In the genomic region with DNA sequence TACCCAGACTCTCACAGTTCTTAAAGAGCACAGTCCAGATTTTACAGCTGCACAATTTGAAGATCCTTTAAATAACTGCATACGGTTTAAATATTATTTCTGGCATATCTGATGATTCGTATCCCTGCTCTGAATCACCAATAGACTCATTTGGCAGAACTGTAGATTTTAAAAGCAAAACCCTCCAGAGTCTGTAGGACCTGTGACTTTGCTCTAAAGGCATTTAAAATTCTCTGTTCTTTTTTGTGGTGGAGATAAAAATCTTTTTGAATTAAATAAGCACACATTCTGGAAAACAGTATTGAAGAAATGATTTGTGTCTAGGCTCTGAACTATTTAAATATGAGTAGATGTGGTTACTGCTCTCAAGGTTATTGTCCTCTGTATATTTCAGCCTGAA, we compare ENCODE assay signal across 17 cellular contexts.
DNase-seq lines count a peak whose midpoint lies in the region; TF ChIP-seq lines count a peak whose summit lies in the region.
"Had no signal": no experiment of that assay in that cellular context is flagged by ENCODE, and none has a peak within 500 bp of the region (broad histone marks: within the 10 kb centered on the region; RNA-seq: fewer than 3 reads in every experiment).

No MANE protein-coding gene starts in this region.

- DNase-seq in GM03348 (ENCODE audit: low spot score) (peak; percentile 66), SK-N-MC (ENCODE audit: low read depth, low spot score) (no peak), fibroblast of the conjunctiva (ENCODE audit: low read depth) (peak; percentile 62), smooth muscle cell (lab: John Stamatoyannopoulos, UW; ENCODE audit: unreplicated experiment) (no peak), GM19238 (ENCODE audit: insufficient read length, low spot score) (no peak), dermis blood vessel endothelial cell (no peak)
- no peak for DNase-seq in activated T-cell treated with anti-CD3 and anti-CD28 coated beads, Interleukin-2, amount 50 U/mL, for 24 hours
- DNase-seq: activated CD4-positive, CD25-positive, alpha-beta regulatory T cell; anterior cingulate cortex; CD8-positive, alpha-beta T cell; mammary epithelial cell; NCI-H1694 treated with DMSO at 0.1 percent for 48 hours; nephron progenitor cell; SHP77; T-helper 17 cell; tibial artery had no signal

- H3K27me3 ChIP-seq in smooth muscle cell (ENCODE audit: low read depth): no peaks in the 10 kb centered on the region
- H3K27me3 ChIP-seq: tibial artery had no signal

- H3K36me3 ChIP-seq in SK-N-MC (ENCODE audit: insufficient read depth, low read length) (no peaks in the 10 kb centered on the region), smooth muscle cell (ENCODE audit: low read depth) (no peaks in the 10 kb centered on the region)
- H3K36me3 ChIP-seq: tibial artery had no signal

- peak overlapping the region; percentile 52 for H3K4me2 ChIP-seq in smooth muscle cell

- H3K9me3 ChIP-seq in SK-N-MC (ENCODE audit: low read depth, low read length): no peaks in the 10 kb centered on the region
- no peaks in the 10 kb centered on the region for H3K9me3 ChIP-seq in smooth muscle cell (replicated peaks; ENCODE audit: low read depth)
- H3K9me3 ChIP-seq: tibial artery had no signal

- peak overlapping the region; percentile 4 for H3K9ac ChIP-seq in SK-N-MC (ENCODE audit: insufficient read length)
- H3K9ac ChIP-seq in smooth muscle cell (ENCODE audit: low read depth): no peak overlapping the region

- no peak overlapping the region for H3K4me3 ChIP-seq in SK-N-MC
- no peak overlapping the region for H3K4me3 ChIP-seq in smooth muscle cell
- H3K4me3 ChIP-seq: tibial artery had no signal

- no peaks in the 10 kb centered on the region for H4K20me1 ChIP-seq in smooth muscle cell (ENCODE audit: low read depth)

- H3K4me1 Mint-ChIP-seq in activated T-cell treated with anti-CD3 and anti-CD28 coated beads, Interleukin-2, amount 50 U/mL, for 24 hours (ENCODE audit: low read depth): no peaks in the 10 kb centered on the region
- H3K4me1 Mint-ChIP-seq: T-helper 17 cell had no signal

- H3K9me3 Mint-ChIP-seq in activated T-cell treated with anti-CD3 and anti-CD28 coated beads, Interleukin-2, amount 50 U/mL, for 24 hours: peaks cover 5% of the 10 kb centered on the region
- H3K9me3 Mint-ChIP-seq: nephron progenitor cell; stimulated activated memory B cell treated with anti-CD40 and anti-IgM and Interleukin-4, amounts not matched to agents 10 μg/mL and 1 μg/mL and 100 μg/mL, for 72 hours had no signal

- H3K4me3 Mint-ChIP-seq in activated T-cell treated with anti-CD3 and anti-CD28 coated beads, Interleukin-2, amount 50 U/mL, for 24 hours: no peak overlapping the region
- H3K4me3 Mint-ChIP-seq: CD8-positive, alpha-beta T cell; nephron progenitor cell; stimulated activated memory B cell treated with anti-CD40 and anti-IgM and Interleukin-4, amounts not matched to agents 10 μg/mL and 1 μg/mL and 100 μg/mL, for 72 hours had no signal

- H3K79me2 ChIP-seq in smooth muscle cell (ENCODE audit: low read depth): no peaks in the 10 kb centered on the region

- no peak overlapping the region for H3K27ac Mint-ChIP-seq in activated T-cell treated with anti-CD3 and anti-CD28 coated beads, Interleukin-2, amount 50 U/mL, for 24 hours
- H3K27ac Mint-ChIP-seq: CD8-positive, alpha-beta T cell; nephron progenitor cell; stimulated activated memory B cell treated with anti-CD40 and anti-IgM and Interleukin-4, amounts not matched to agents 10 μg/mL and 1 μg/mL and 100 μg/mL, for 72 hours; T-helper 17 cell had no signal

- TF ChIP-seq CTCF in smooth muscle cell (IDR thresholded peaks at IDR 0.05; ENCODE audit: borderline replicate concordance, insufficient read depth, poor library complexity, severe bottlenecking): no peak

- peaks cover 18% of the 10 kb centered on the region for H3F3A ChIP-seq in smooth muscle cell (ENCODE audit: low read depth)

- 4% methylated on average over 2 of the region's 2 CpGs for WGBS in smooth muscle cell (ENCODE audit: low lambda C conversion rate)

- H3K27me3 Mint-ChIP-seq in activated T-cell treated with anti-CD3 and anti-CD28 coated beads, Interleukin-2, amount 50 U/mL, for 24 hours: no peaks in the 10 kb centered on the region
- H3K27me3 Mint-ChIP-seq: stimulated activated memory B cell treated with anti-CD40 and anti-IgM and Interleukin-4, amounts not matched to agents 10 μg/mL and 1 μg/mL and 100 μg/mL, for 72 hours; T-helper 17 cell had no signal

- no peak overlapping the region for H2AFZ ChIP-seq in smooth muscle cell (ENCODE audit: low read depth)

- H3K27ac ChIP-seq in SK-N-MC (no peak overlapping the region), smooth muscle cell (ENCODE audit: low read depth) (peak overlapping the region; percentile 61)
- H3K27ac ChIP-seq: tibial artery had no signal

- peaks cover 23% of the 10 kb centered on the region for H3K4me1 ChIP-seq in smooth muscle cell (ENCODE audit: low read depth)

- H3K36me3 Mint-ChIP-seq in activated T-cell treated with anti-CD3 and anti-CD28 coated beads, Interleukin-2, amount 50 U/mL, for 24 hours (ENCODE audit: low read depth): no peaks in the 10 kb centered on the region
- H3K36me3 Mint-ChIP-seq: CD8-positive, alpha-beta T cell; stimulated activated memory B cell treated with anti-CD40 and anti-IgM and Interleukin-4, amounts not matched to agents 10 μg/mL and 1 μg/mL and 100 μg/mL, for 72 hours had no signal

Comparison
In these comparisons a context has a peak if more than half of its experiments do, and no peak if none do; other contexts are left out.
1. DNase-seq: peak in GM03348 (single experiment) and fibroblast of the conjunctiva (single experiment); none in SK-N-MC (single experiment), smooth muscle cell (single experiment), activated T-cell treated with anti-CD3 and anti-CD28 coated beads, Interleukin-2, amount 50 U/mL, for 24 hours (single experiment), GM19238 (single experiment) and dermis blood vessel endothelial cell (single experiment).